10 cellular contexts compared by ENCODE assay signal in the genomic region with DNA sequence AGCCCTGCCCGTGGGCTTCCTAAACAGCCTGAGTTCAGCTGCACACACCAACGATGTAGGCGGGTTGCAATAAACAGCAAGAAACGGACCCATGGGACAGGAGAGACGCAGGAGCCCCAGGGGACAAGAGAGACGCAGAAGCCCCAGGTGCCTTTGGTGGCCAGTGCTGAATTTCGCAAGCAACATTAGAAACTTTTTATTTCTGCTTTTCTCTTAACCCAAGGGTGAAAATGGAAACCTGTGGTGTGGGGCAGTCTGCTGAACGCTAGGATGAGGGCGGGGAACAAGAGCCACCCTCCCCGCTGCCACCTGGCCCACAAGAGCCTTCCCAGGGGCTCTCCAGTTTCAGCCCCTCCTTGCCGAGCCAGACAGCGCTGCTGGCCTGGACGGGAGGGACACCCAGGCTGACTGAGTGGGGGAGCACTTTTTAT. TPM values are rescaled to one million over a fixed set of nuclear protein-coding genes. Genes with fewer than 3 reads are reported as not detected.
DNase-seq lines count a peak whose midpoint lies in the region; ATAC-seq, FAIRE-seq and TF ChIP-seq lines count a peak whose summit lies in the region.
"Had no signal": no experiment of that assay in that cellular context is flagged by ENCODE, and none has a peak within 500 bp of the region (broad histone marks: within the 10 kb centered on the region; RNA-seq: fewer than 3 reads in every experiment).

No MANE protein-coding gene starts in this region.

- FAIRE-seq in HTR-8/SVneo (lab: Jason Lieb, UNC): no peak

- H3K4me3 Mint-ChIP-seq in mesothelial cell of epicardium: no peak overlapping the region

- H3K27ac ChIP-seq in HL-60 (replicated peaks): peak overlapping the region; percentile 54
- H3K27ac ChIP-seq: neutrophil had no signal

- TF ChIP-seq CTCF in HL-60 (IDR thresholded peaks at IDR 0.05; ENCODE audit: insufficient read depth, low read length): no peak
- TF ChIP-seq CTCF in mesothelial cell of epicardium (IDR thresholded peaks at IDR 0.05; ENCODE audit: unreplicated experiment): no peak

- H3K27me3 ChIP-seq in HL-60 (ENCODE audit: insufficient read depth, poor library complexity, severe bottlenecking): no peaks in the 10 kb centered on the region

- peaks cover 19% of the 10 kb centered on the region for H3K4me1 Mint-ChIP-seq in mesothelial cell of epicardium

- H3K36me3 Mint-ChIP-seq in mesothelial cell of epicardium: peaks cover 18% of the 10 kb centered on the region

- H3K9me3 Mint-ChIP-seq in mesothelial cell of epicardium: peaks cover 5% of the 10 kb centered on the region

- peak; percentile 69 to 93 for DNase-seq in HL-60 (ENCODE audit: low read depth in 1 of 2, low spot score in 1 of 2)
- peak in 1 of 2 experiments; percentile 9 for DNase-seq in mesothelial cell of epicardium (ENCODE audit: low spot score in 2 of 2, unreplicated experiment in 2 of 2)
- DNase-seq in GM03348 (ENCODE audit: low spot score): no peak
- no peak for DNase-seq in HTR-8/SVneo (ENCODE audit: insufficient read length, low spot score)
- no peak for DNase-seq in HUDEP-2 (lab: John Stamatoyannopoulos, UW; ENCODE audit: unreplicated experiment in 76 of 76)
- no peak for DNase-seq in NCI-H526 treated with DMSO at 0.1 percent for 48 hours (lab: John Stamatoyannopoulos, UW)
- DNase-seq: effector CD8-positive, alpha-beta T cell had no signal

- ATAC-seq in GM18868 (IDR thresholded peaks at IDR 0.05; ENCODE audit: unreplicated experiment) (peak; percentile 54), GM21786 (IDR thresholded peaks at IDR 0.05; ENCODE audit: unreplicated experiment) (peak; percentile 68)

- no peak overlapping the region for H3K4me3 ChIP-seq in HL-60 (replicated peaks; ENCODE audit: insufficient read depth, low read length)

- no peaks in the 10 kb centered on the region for H3K27me3 Mint-ChIP-seq in mesothelial cell of epicardium (ENCODE audit: low read depth)

- peak overlapping the region; percentile 44 for H3K27ac Mint-ChIP-seq in mesothelial cell of epicardium

RNA-seq across cellular contexts. Expression of a gene that starts 20.0 kb away (rescaled TPM):
- total RNA-seq in mesothelial cell of epicardium: 1.0 to 1.6 TPM (median 1.0 TPM) in 3 replicates

RNA-seq across cellular contexts. Expression of a gene that starts 41.4 kb away (rescaled TPM):
- 5.6 to 6.2 TPM (median 5.8 TPM) in 3 replicates for total RNA-seq in mesothelial cell of epicardium

RNA-seq across cellular contexts. Expression of a gene that starts 49.0 kb away (rescaled TPM):
- total RNA-seq in mesothelial cell of epicardium: 19.2 to 22.0 TPM (median 20.2 TPM) in 3 replicates

Comparison
In these comparisons a context has a peak if more than half of its experiments do, and no peak if none do; other contexts are left out.
1. DNase-seq: peak in HL-60 (2 of 2); none in GM03348 (single experiment), HTR-8/SVneo (single experiment), HUDEP-2 (0 of 76) and NCI-H526 treated with DMSO at 0.1 percent for 48 hours (single experiment).